Comparison of ENCODE assay signal across 30 cellular contexts in the genomic region with DNA sequence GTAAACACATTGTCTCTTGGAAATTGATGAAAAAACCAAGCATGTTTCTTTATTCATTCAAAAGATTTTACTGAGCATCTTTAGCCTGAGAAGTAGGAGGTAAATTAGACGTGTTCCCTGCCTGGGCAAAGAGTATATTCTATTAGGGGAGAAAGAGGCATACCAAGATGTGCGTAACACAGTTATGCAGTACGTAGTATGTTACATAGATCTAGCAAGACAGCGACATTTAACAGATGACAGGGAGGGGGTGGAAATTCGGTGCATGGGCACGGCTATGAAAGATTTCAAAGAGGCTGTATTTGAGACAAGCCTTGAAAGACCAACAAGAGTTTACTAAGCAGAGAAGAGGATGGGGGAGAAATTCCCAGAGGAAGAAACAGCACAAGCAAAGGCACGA.
DNase-seq lines count a peak whose midpoint lies in the region; ATAC-seq, FAIRE-seq and TF ChIP-seq lines count a peak whose summit lies in the region.
"Had no signal": no experiment of that assay in that cellular context is flagged by ENCODE, and none has a peak within 500 bp of the region (broad histone marks: within the 10 kb centered on the region; RNA-seq: fewer than 3 reads in every experiment).

No MANE protein-coding gene starts in this region.

- TF ChIP-seq POLR2A in tibial nerve (IDR thresholded peaks at IDR 0.05), result no peak

- no peak for TF ChIP-seq CTCF in ascending aorta (IDR thresholded peaks at IDR 0.05)
- no peak for TF ChIP-seq CTCF in nephron (IDR thresholded peaks at IDR 0.05; ENCODE audit: unreplicated experiment in 3 of 3)
- no peak for TF ChIP-seq CTCF in tibial nerve (IDR thresholded peaks at IDR 0.05)

- H3K27me3 ChIP-seq in ascending aorta (no peaks in the 10 kb centered on the region), tibial nerve (no peaks in the 10 kb centered on the region)
- H3K27me3 ChIP-seq: vagina had no signal

- H3K27ac Mint-ChIP-seq in activated naive CD8-positive, alpha-beta T cell treated with anti-CD3 and anti-CD28 coated beads, Interleukin-2, amount 10 ng/mL, durations not matched to agents 7 days and 5 days, result peak overlapping the region; percentile 3
- H3K27ac Mint-ChIP-seq in activated naive CD8-positive, alpha-beta T cell treated with anti-CD3 and anti-CD28 coated beads, Interleukin-2, amount 50 U/mL, for 24 hours, result no peak overlapping the region
- peak overlapping the region; percentile 36 to 91 (median 70) for H3K27ac Mint-ChIP-seq in nephron
- H3K27ac Mint-ChIP-seq: activated CD8-positive, alpha-beta T cell treated with anti-CD3 and anti-CD28 coated beads, Interleukin-2, amount 10 ng/mL, durations not matched to agents 7 days and 5 days; activated naive CD4-positive, alpha-beta T cell treated with anti-CD3 and anti-CD28 coated beads, Interleukin-2, amount 50 U/mL, for 72 hours; activated T-helper 2 cell treated with anti-CD3 and anti-CD28 coated beads, Interferon-gamma antibody, Interleukin-2, Interleukin-4, amounts not matched to agents 10 μg/mL and 5 μg/mL and 100 μg/mL, durations not matched to agents 14 hours and 24 hours and 36 hours; CD4-positive, alpha-beta T cell; endodermal cell had no signal

- WGBS in tibial nerve, 2 donors, result 87 to 89% methylated on average over 7 of the region's 7 CpGs

- peaks cover 6% of the 10 kb centered on the region for H3K27me3 Mint-ChIP-seq in activated naive CD8-positive, alpha-beta T cell treated with anti-CD3 and anti-CD28 coated beads, Interleukin-2, amount 10 ng/mL, durations not matched to agents 7 days and 5 days
- H3K27me3 Mint-ChIP-seq in activated naive CD8-positive, alpha-beta T cell treated with anti-CD3 and anti-CD28 coated beads, Interleukin-2, amount 50 U/mL, for 24 hours, result peaks cover 1% of the 10 kb centered on the region
- H3K27me3 Mint-ChIP-seq in nephron (ENCODE audit: low read depth), result peaks cover 7% of the 10 kb centered on the region
- H3K27me3 Mint-ChIP-seq: CD4-positive, alpha-beta T cell; central memory CD8-positive, alpha-beta T cell had no signal

- H3K36me3 ChIP-seq in ascending aorta (no peaks in the 10 kb centered on the region), tibial nerve (no peaks in the 10 kb centered on the region)
- H3K36me3 ChIP-seq: vagina had no signal

- H3K9me3 ChIP-seq in ascending aorta (no peaks in the 10 kb centered on the region), tibial nerve (no peaks in the 10 kb centered on the region)
- H3K9me3 ChIP-seq: A549, vagina had no signal

- DNase-seq in activated naive CD8-positive, alpha-beta T cell treated with anti-CD3 and anti-CD28 coated beads, Interleukin-2, amount 10 ng/mL, durations not matched to agents 7 days and 5 days, result no peak
- DNase-seq in activated naive CD8-positive, alpha-beta T cell treated with anti-CD3 and anti-CD28 coated beads, Interleukin-2, amount 50 U/mL, for 24 hours, result no peak
- no peak for DNase-seq in ascending aorta (ENCODE audit: low spot score in 2 of 2)
- DNase-seq in tibial nerve (ENCODE audit: low spot score in 2 of 2), result no peak
- no peak for DNase-seq in frontal cortex (ENCODE audit: low spot score in 2 of 2)
- DNase-seq in germinal center (ENCODE audit: low spot score), result no peak
- DNase-seq: activated CD8-positive, alpha-beta T cell treated with anti-CD3 and anti-CD28 coated beads, Interleukin-2, amount 10 ng/mL, durations not matched to agents 7 days and 5 days; CD4-positive, alpha-beta T cell; dermis blood vessel endothelial cell; DND-41; endodermal cell; HCEC 1CT; hypothalamus; KBM-7; NCI-H1930; NCI-H2171 treated with DMSO at 0.1 percent for 48 hours; NCI-H524 treated with DMSO at 0.1 percent for 48 hours; NK-92 treated with Interleukin-12 subunit alpha and Interleukin-12 subunit beta, amount 100 ng/mL, for 24 hours; PC-3; posterior cingulate gyrus; stimulated activated CD4-positive, alpha-beta T cell treated with anti-CD3 and anti-CD28 coated beads, Interleukin-15, amount 100 ng/mL, for 24 hours; stimulated activated CD4-positive, alpha-beta T cell treated with anti-CD3 and anti-CD28 coated beads, Interleukin-4, amount 100 ng/mL, for 4 hours had no signal

- H3K27ac ChIP-seq in ascending aorta (peak overlapping the region; percentile 91 to 94), tibial nerve (peak overlapping the region in 3 of 4 donors; percentile 21 to 81 (median 75))
- H3K27ac ChIP-seq: A549, HL-60, vagina had no signal

- no peak for FAIRE-seq in frontal cortex (lab: Jason Lieb, UNC)
- FAIRE-seq: A549 had no signal

- no peak for TF ChIP-seq EP300 in tibial nerve (IDR thresholded peaks at IDR 0.05)

- POLR2A ChIA-PET in activated naive CD8-positive, alpha-beta T cell treated with anti-CD3 and anti-CD28 coated beads, Interleukin-2, amount 10 ng/mL, durations not matched to agents 7 days and 5 days (lab: Charles Lee), result no interaction called here

- H3K4me1 ChIP-seq in ascending aorta (peaks cover 29 to 50% of the 10 kb centered on the region in 2 donors), tibial nerve (peaks cover 0 to 55% (median 11%) of the 10 kb centered on the region in 4 donors)
- H3K4me1 ChIP-seq: A549 had no signal

- H3K36me3 Mint-ChIP-seq in activated naive CD8-positive, alpha-beta T cell treated with anti-CD3 and anti-CD28 coated beads, Interleukin-2, amount 10 ng/mL, durations not matched to agents 7 days and 5 days, result no peaks in the 10 kb centered on the region
- no peaks in the 10 kb centered on the region for H3K36me3 Mint-ChIP-seq in activated naive CD8-positive, alpha-beta T cell treated with anti-CD3 and anti-CD28 coated beads, Interleukin-2, amount 50 U/mL, for 24 hours (ENCODE audit: low read depth)
- no peaks in the 10 kb centered on the region for H3K36me3 Mint-ChIP-seq in nephron (ENCODE audit: low read depth)
- H3K36me3 Mint-ChIP-seq: activated naive CD4-positive, alpha-beta T cell treated with anti-CD3 and anti-CD28 coated beads, Interleukin-2, amount 50 U/mL, for 72 hours had no signal

- no peak overlapping the region for H3K4me3 Mint-ChIP-seq in activated naive CD8-positive, alpha-beta T cell treated with anti-CD3 and anti-CD28 coated beads, Interleukin-2, amount 10 ng/mL, durations not matched to agents 7 days and 5 days
- H3K4me3 Mint-ChIP-seq in activated naive CD8-positive, alpha-beta T cell treated with anti-CD3 and anti-CD28 coated beads, Interleukin-2, amount 50 U/mL, for 24 hours, result no peak overlapping the region
- no peak overlapping the region for H3K4me3 Mint-ChIP-seq in nephron
- H3K4me3 Mint-ChIP-seq: activated CD8-positive, alpha-beta T cell treated with anti-CD3 and anti-CD28 coated beads, Interleukin-2, amount 10 ng/mL, durations not matched to agents 7 days and 5 days; CD4-positive, alpha-beta T cell; central memory CD8-positive, alpha-beta T cell; endodermal cell had no signal

- no peak for ATAC-seq in activated naive CD8-positive, alpha-beta T cell treated with anti-CD3 and anti-CD28 coated beads, Interleukin-2, amount 10 ng/mL, durations not matched to agents 7 days and 5 days (ENCODE audit: low read depth)
- ATAC-seq in activated naive CD8-positive, alpha-beta T cell treated with anti-CD3 and anti-CD28 coated beads, Interleukin-2, amount 50 U/mL, for 24 hours, result no peak
- no peak for ATAC-seq in HG02884 (IDR thresholded peaks at IDR 0.05; ENCODE audit: unreplicated experiment)
- ATAC-seq: A549; activated CD8-positive, alpha-beta T cell treated with anti-CD3 and anti-CD28 coated beads, Interleukin-2, amount 10 ng/mL, durations not matched to agents 7 days and 5 days; activated naive CD4-positive, alpha-beta T cell treated with anti-CD3 and anti-CD28 coated beads, Interleukin-2, amount 50 U/mL, for 72 hours; PC-3 had no signal

- no peak overlapping the region for H3K4me3 ChIP-seq in ascending aorta
- H3K4me3 ChIP-seq in tibial nerve, result no peak overlapping the region
- H3K4me3 ChIP-seq: A549, vagina had no signal

- intact Hi-C loops in ascending aorta (cut with DNase I), result loop anchor here (2.0 to 10.0 kb wide), 8 partner anchors 102 to 1645 kb away; partner anchors contain the start of gene PATJ

- H3K9me3 Mint-ChIP-seq in activated naive CD8-positive, alpha-beta T cell treated with anti-CD3 and anti-CD28 coated beads, Interleukin-2, amount 10 ng/mL, durations not matched to agents 7 days and 5 days, result no peaks in the 10 kb centered on the region
- no peaks in the 10 kb centered on the region for H3K9me3 Mint-ChIP-seq in activated naive CD8-positive, alpha-beta T cell treated with anti-CD3 and anti-CD28 coated beads, Interleukin-2, amount 50 U/mL, for 24 hours
- no peaks in the 10 kb centered on the region for H3K9me3 Mint-ChIP-seq in nephron
- H3K9me3 Mint-ChIP-seq: activated naive CD4-positive, alpha-beta T cell treated with anti-CD3 and anti-CD28 coated beads, Interleukin-2, amount 50 U/mL, for 72 hours; activated T-helper 2 cell treated with anti-CD3 and anti-CD28 coated beads, Interferon-gamma antibody, Interleukin-2, Interleukin-4, amounts not matched to agents 10 μg/mL and 5 μg/mL and 100 μg/mL, durations not matched to agents 14 hours and 24 hours and 36 hours; CD4-positive, alpha-beta T cell; central memory CD8-positive, alpha-beta T cell; endodermal cell had no signal

- H3K4me1 Mint-ChIP-seq in activated naive CD8-positive, alpha-beta T cell treated with anti-CD3 and anti-CD28 coated beads, Interleukin-2, amount 10 ng/mL, durations not matched to agents 7 days and 5 days, result peaks cover 12% of the 10 kb centered on the region
- H3K4me1 Mint-ChIP-seq in activated naive CD8-positive, alpha-beta T cell treated with anti-CD3 and anti-CD28 coated beads, Interleukin-2, amount 50 U/mL, for 24 hours, result peaks cover 11% of the 10 kb centered on the region
- peaks cover 65% of the 10 kb centered on the region for H3K4me1 Mint-ChIP-seq in nephron
